In genomic region chr5:73129143-73129542, GRCh38 we compare ENCODE assay signal across 22 cellular contexts. TPM values are rescaled to one million over a fixed set of nuclear protein-coding genes. Genes with fewer than 3 reads are reported as not detected.
DNase-seq lines count a peak whose midpoint lies in the region; TF ChIP-seq lines count a peak whose summit lies in the region.
"Had no signal": no experiment of that assay in that cellular context is flagged by ENCODE, and none has a peak within 500 bp of the region (broad histone marks: within the 10 kb centered on the region; RNA-seq: fewer than 3 reads in every experiment).

No MANE protein-coding gene starts in this region.

- TF ChIP-seq POLR2A in testis (IDR thresholded peaks at IDR 0.05): no peak

- H3K9ac ChIP-seq in colonic mucosa (ENCODE audit: low read depth in 2 of 2, low read length in 2 of 2) (no peak overlapping the region), mucosa of rectum (ENCODE audit: low read depth in 1 of 2, low read length in 2 of 2) (peak overlapping the region in 1 of 2 donors; percentile 33)

- H3K4me3 ChIP-seq in colonic mucosa: no peak overlapping the region
- H3K4me3 ChIP-seq in mucosa of rectum (ENCODE audit: low read length in 2 of 2): no peak overlapping the region
- no peak overlapping the region for H3K4me3 ChIP-seq in testis
- H3K4me3 ChIP-seq: PC-9 had no signal

- H3K4me1 ChIP-seq in colonic mucosa (peaks cover 5% of the 10 kb centered on the region), mucosa of rectum (ENCODE audit: control insufficient read depth in 2 of 2, insufficient read depth in 2 of 2, low read length in 2 of 2) (peaks cover 27 to 70% of the 10 kb centered on the region in 2 donors), testis (no peaks in the 10 kb centered on the region)

- H3K9me3 ChIP-seq in colonic mucosa (no peaks in the 10 kb centered on the region), mucosa of rectum (ENCODE audit: control insufficient read depth in 2 of 2, low read length in 2 of 2) (no peaks in the 10 kb centered on the region), testis (no peaks in the 10 kb centered on the region)

- WGBS in testis, 2 donors: 54 to 68% methylated on average over 5 of the region's 5 CpGs

- no peaks in the 10 kb centered on the region for H3K27me3 ChIP-seq in colonic mucosa
- H3K27me3 ChIP-seq in mucosa of rectum (ENCODE audit: control insufficient read depth in 2 of 2, insufficient read depth in 2 of 2, low read length in 2 of 2): no peaks in the 10 kb centered on the region
- H3K27me3 ChIP-seq in testis: no peaks in the 10 kb centered on the region

- intact Hi-C loops in colonic mucosa (cut with DNase I) (no loop called here), testis (cut with DNase I; ENCODE audit: low total_unique reads) (no loop called here)

- H3K36me3 ChIP-seq in colonic mucosa: no peaks in the 10 kb centered on the region
- H3K36me3 ChIP-seq in mucosa of rectum (ENCODE audit: control insufficient read depth in 2 of 2, insufficient read depth in 2 of 2, low read length in 2 of 2): peaks cover 30 to 34% of the 10 kb centered on the region in 2 donors
- no peaks in the 10 kb centered on the region for H3K36me3 ChIP-seq in testis (ENCODE audit: low read depth, missing control alignments)

- peak; percentile 44 for DNase-seq in LHCN-M2 (ENCODE audit: low read depth)
- peak; percentile 37 for DNase-seq in colonic mucosa
- peak; percentile 45 for DNase-seq in testis
- DNase-seq in NCI-H187 treated with DMSO at 0.1 percent for 48 hours (lab: John Stamatoyannopoulos, UW): no peak
- DNase-seq in foreskin melanocyte: no peak
- no peak for DNase-seq in activated CD4-positive, alpha-beta T cell treated with anti-CD3 and anti-CD28 coated beads, Interleukin-2, amount 50 U/mL, for 48 hours
- DNase-seq: CD4-positive, CD25-positive, alpha-beta regulatory T cell; DMS79; Kasumi-1; MM.1S; NCI-H1048; NCI-H1417 treated with DMSO at 0.1 percent for 48 hours; NCI-H1930; NCI-H2227 treated with DMSO at 0.1 percent for 48 hours; NCI-H510A; PC-9; RPMI8226; SHP77 had no signal

- H3K27ac ChIP-seq in colonic mucosa: peak overlapping the region; percentile 30
- peak overlapping the region; percentile 58 to 70 for H3K27ac ChIP-seq in mucosa of rectum (ENCODE audit: low read depth in 2 of 2, low read length in 2 of 2)
- H3K27ac ChIP-seq in testis: no peak overlapping the region
- H3K27ac ChIP-seq: PC-9 had no signal

- TF ChIP-seq CTCF in colonic mucosa (IDR thresholded peaks at IDR 0.05) (no peak), testis (IDR thresholded peaks at IDR 0.05) (no peak)

RNA-seq across cellular contexts. Expression of gene TMEM171, which starts 8.8 kb away (rescaled TPM):
- total RNA-seq in LHCN-M2 (2014; rRNA removed): 62.6 and 65.9 TPM in 2 replicates
- polyA plus RNA-seq in LHCN-M2 (2012): 47.1 TPM
- 100 to 1,000 TPM in 1 of 2 donors, 10 to 100 TPM in 1; 69.3 to 121 TPM for total RNA-seq in colonic mucosa
- 1 to 10 TPM; 1.7 to 2.7 TPM for total RNA-seq in testis
- polyA plus RNA-seq in testis (ENCODE audit: insufficient read depth, low read depth, low replicate concordance): 1.1 TPM
- total RNA-seq: CD4-positive, CD25-positive, alpha-beta regulatory T cell had no signal
- polyA plus RNA-seq: CD4-positive, CD25-positive, alpha-beta regulatory T cell; IgD-negative memory B cell had no signal

RNA-seq across cellular contexts. Expression of gene TMEM174, which starts 43.9 kb away (rescaled TPM):
- total RNA-seq in LHCN-M2 (2014; rRNA removed): not detected in 2 replicates
- polyA plus RNA-seq in LHCN-M2 (2012): not detected
- not detected for total RNA-seq in colonic mucosa
- not detected for total RNA-seq in testis
- not detected for polyA plus RNA-seq in testis (ENCODE audit: insufficient read depth, low read depth, low replicate concordance)
- total RNA-seq: CD4-positive, CD25-positive, alpha-beta regulatory T cell; H4; PC-9 had no signal
- polyA plus RNA-seq: BJ; CD4-positive, CD25-positive, alpha-beta regulatory T cell; IgD-negative memory B cell had no signal

Comparison
In these comparisons a context has a peak if more than half of its experiments do, and no peak if none do; other contexts are left out.
1. DNase-seq: peak in LHCN-M2 (single experiment), colonic mucosa (single experiment) and testis (single experiment); none in NCI-H187 treated with DMSO at 0.1 percent for 48 hours (single experiment), foreskin melanocyte (single experiment) and activated CD4-positive, alpha-beta T cell treated with anti-CD3 and anti-CD28 coated beads, Interleukin-2, amount 50 U/mL, for 48 hours (0 of 2).
2. H3K27ac ChIP-seq: peak in colonic mucosa (single experiment) and mucosa of rectum (2 of 2); none in testis (0 of 2).
3. RNA of gene TMEM171, which starts 8.8 kb away (total RNA-seq): 69.3 to 121 TPM in colonic mucosa and 62.6 to 65.9 TPM in LHCN-M2; 1.7 to 2.7 TPM in testis; every median in the first group is over 10 times any median in the second.